In genomic region chr1:181398544-181398943, GRCh38 we compare ENCODE assay signal across 12 cellular contexts.
DNase-seq lines count a peak whose midpoint lies in the region; ATAC-seq and TF ChIP-seq lines count a peak whose summit lies in the region.
"Had no signal": no experiment of that assay in that cellular context is flagged by ENCODE, and none has a peak within 500 bp of the region (broad histone marks: within the 10 kb centered on the region; RNA-seq: fewer than 3 reads in every experiment).

No MANE protein-coding gene starts in this region.

- 80% methylated on average over 4 of the region's 4 CpGs for WGBS in esophagus muscularis mucosa

- TF ChIP-seq POLR2A in esophagus muscularis mucosa (IDR thresholded peaks at IDR 0.05; ENCODE audit: low read depth), result no peak

- no peaks in the 10 kb centered on the region for H3K9me3 ChIP-seq in esophagus muscularis mucosa

- no peaks in the 10 kb centered on the region for H3K4me1 ChIP-seq in esophagus muscularis mucosa

- peak; percentile 76 for ATAC-seq in GM21737 (IDR thresholded peaks at IDR 0.05; ENCODE audit: unreplicated experiment)
- ATAC-seq in HG03432 (IDR thresholded peaks at IDR 0.05; ENCODE audit: unreplicated experiment), result peak; percentile 87
- ATAC-seq in stimulated activated naive CD8-positive, alpha-beta T cell treated with anti-CD3 and anti-CD28 coated beads, Interleukin-15, Interleukin-2, amounts not matched to agents 100 U/mL and 50 U/mL, for 24 hours, result peak; percentile 50
- ATAC-seq: left colon had no signal

- intact Hi-C loops in esophagus muscularis mucosa (cut with DNase I), result no loop called here

- no peak overlapping the region for H3K27ac ChIP-seq in esophagus muscularis mucosa (replicated peaks in 1 of 4)

- no peak overlapping the region for H3K4me3 ChIP-seq in esophagus muscularis mucosa

- TF ChIP-seq EP300 in esophagus muscularis mucosa (IDR thresholded peaks at IDR 0.05), result no peak

- no peaks in the 10 kb centered on the region for H3K27me3 ChIP-seq in esophagus muscularis mucosa

- no peak for TF ChIP-seq CTCF in esophagus muscularis mucosa (IDR thresholded peaks at IDR 0.05)

- DNase-seq in stimulated activated CD4-positive, alpha-beta T cell treated with anti-CD3 and anti-CD28 coated beads, Interleukin-15, amount 100 ng/mL, for 24 hours, result peak; percentile 46
- no peak for DNase-seq in stimulated activated CD4-positive, alpha-beta T cell treated with anti-CD3 and anti-CD28 coated beads, Interleukin-12 subunit alpha, Interleukin-12 subunit beta, amount 100 ng/mL, for 4 hours
- peak; percentile 28 for DNase-seq in stimulated activated naive CD8-positive, alpha-beta T cell treated with anti-CD3 and anti-CD28 coated beads, Interleukin-15, Interleukin-2, amounts not matched to agents 100 U/mL and 50 U/mL, for 24 hours
- DNase-seq in DMS 273 treated with DMSO at 0.1 percent for 48 hours (lab: John Stamatoyannopoulos, UW), result no peak
- DNase-seq in esophagus muscularis mucosa (ENCODE audit: extremely low spot score), result no peak
- DNase-seq in NCI-H345 treated with DMSO at 0.1 percent for 48 hours (lab: John Stamatoyannopoulos, UW; ENCODE audit: unreplicated experiment), result no peak
- DNase-seq: erythroblast, KBM-7, left colon, retina had no signal

- H3K36me3 ChIP-seq in esophagus muscularis mucosa, result no peaks in the 10 kb centered on the region

Comparison
In these comparisons a context has a peak if more than half of its experiments do, and no peak if none do; other contexts are left out.
1. DNase-seq: peak in stimulated activated CD4-positive, alpha-beta T cell treated with anti-CD3 and anti-CD28 coated beads, Interleukin-15, amount 100 ng/mL, for 24 hours (single experiment) and stimulated activated naive CD8-positive, alpha-beta T cell treated with anti-CD3 and anti-CD28 coated beads, Interleukin-15, Interleukin-2, amounts not matched to agents 100 U/mL and 50 U/mL, for 24 hours (single experiment); none in stimulated activated CD4-positive, alpha-beta T cell treated with anti-CD3 and anti-CD28 coated beads, Interleukin-12 subunit alpha, Interleukin-12 subunit beta, amount 100 ng/mL, for 4 hours (single experiment), DMS 273 treated with DMSO at 0.1 percent for 48 hours (single experiment), esophagus muscularis mucosa (single experiment) and NCI-H345 treated with DMSO at 0.1 percent for 48 hours (single experiment).
2. Peak in every context shown above with its lines, with median percentiles within 50 percentile points of each other: ATAC-seq.